ENCODE assay signal across 19 cellular contexts in the genomic region with DNA sequence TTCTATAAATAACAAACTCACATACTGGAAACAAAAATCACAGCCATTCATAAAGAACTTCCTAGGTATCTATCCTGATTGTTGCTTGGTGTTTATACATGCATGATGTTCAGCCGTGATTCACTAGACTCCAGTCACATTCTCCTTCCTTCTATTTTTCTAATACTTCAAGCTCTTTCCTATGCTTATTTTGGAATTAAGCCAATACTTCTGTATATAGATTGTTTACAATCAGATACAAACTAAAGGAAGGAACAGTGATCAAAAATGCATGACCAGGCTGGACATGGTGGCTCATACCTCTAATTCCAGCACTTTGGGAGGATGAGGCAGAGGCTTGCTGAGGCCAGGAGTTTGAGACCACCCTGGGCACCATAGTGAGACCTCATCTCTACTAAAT.
"Had no signal": no experiment of that assay in that cellular context is flagged by ENCODE, and none has a peak within 500 bp of the region (broad histone marks: within the 10 kb centered on the region; RNA-seq: fewer than 3 reads in every experiment).

No MANE protein-coding gene starts in this region.

- ATAC-seq: activated T-cell treated with anti-CD3 and anti-CD28 coated beads, Interleukin-2, amount 50 U/mL, for 4 hours; effector memory CD8-positive, alpha-beta T cell; heart left ventricle; left lobe of liver had no signal

- H3K27me3 Mint-ChIP-seq: activated CD4-positive, alpha-beta memory T cell treated with anti-CD3 and anti-CD28 coated beads for 36 hours; activated naive CD8-positive, alpha-beta T cell; effector memory CD8-positive, alpha-beta T cell; stimulated activated naive CD8-positive, alpha-beta T cell treated with anti-CD3 and anti-CD28 coated beads, Interleukin-15, Interleukin-2, amounts not matched to agents 100 ng/mL and 50 ng/mL, for 24 hours had no signal

- H3K27me3 ChIP-seq: heart left ventricle, testis had no signal

- H3K9me3 ChIP-seq: heart left ventricle, testis had no signal

- H3K4me3 Mint-ChIP-seq: activated CD4-positive, alpha-beta memory T cell treated with anti-CD3 and anti-CD28 coated beads for 36 hours; activated naive CD8-positive, alpha-beta T cell; activated T-cell treated with anti-CD3 and anti-CD28 coated beads, Interleukin-2, amount 50 U/mL, for 4 hours; effector memory CD8-positive, alpha-beta T cell; nephron; stimulated activated naive CD8-positive, alpha-beta T cell treated with anti-CD3 and anti-CD28 coated beads, Interleukin-15, Interleukin-2, amounts not matched to agents 100 ng/mL and 50 ng/mL, for 24 hours had no signal

- H3K36me3 ChIP-seq: heart left ventricle had no signal

- H3K27ac ChIP-seq: heart left ventricle, testis, VCaP had no signal

- DNase-seq: activated CD4-positive, alpha-beta memory T cell treated with anti-CD3 and anti-CD28 coated beads for 36 hours; activated effector memory CD4-positive, alpha-beta T cell treated with anti-CD3 and anti-CD28 coated beads, Interleukin-2, amount 50 U/mL, for 16 hours; activated T-cell treated with anti-CD3 and anti-CD28 coated beads, Interleukin-2, amount 50 U/mL, for 4 hours; anterior cingulate cortex; central memory CD4-positive, alpha-beta T cell; cortex of kidney; effector memory CD8-positive, alpha-beta T cell; heart left ventricle; islet precursor cell; mesendoderm; stimulated activated CD4-positive, alpha-beta T cell treated with anti-CD3 and anti-CD28 coated beads, Interleukin-15, amount 100 ng/mL, for 24 hours; stimulated activated CD4-positive, alpha-beta T cell treated with anti-CD3 and anti-CD28 coated beads, Interleukin-4, amount 100 ng/mL, for 24 hours; T-helper 1 cell; testis had no signal

- H3K9me3 Mint-ChIP-seq: activated CD4-positive, alpha-beta memory T cell treated with anti-CD3 and anti-CD28 coated beads for 36 hours; activated T-cell treated with anti-CD3 and anti-CD28 coated beads, Interleukin-2, amount 50 U/mL, for 4 hours; nephron had no signal

- H3K4me1 ChIP-seq: heart left ventricle, testis had no signal

- H3K4me3 ChIP-seq: heart left ventricle, testis had no signal

- H3K4me1 Mint-ChIP-seq: nephron had no signal

- H3K36me3 Mint-ChIP-seq: activated CD4-positive, alpha-beta memory T cell treated with anti-CD3 and anti-CD28 coated beads for 36 hours; activated naive CD8-positive, alpha-beta T cell had no signal

- H3K27ac Mint-ChIP-seq: activated CD4-positive, alpha-beta memory T cell treated with anti-CD3 and anti-CD28 coated beads for 36 hours; activated naive CD8-positive, alpha-beta T cell; effector memory CD8-positive, alpha-beta T cell; nephron; stimulated activated naive CD8-positive, alpha-beta T cell treated with anti-CD3 and anti-CD28 coated beads, Interleukin-15, Interleukin-2, amounts not matched to agents 100 ng/mL and 50 ng/mL, for 24 hours had no signal
